Comparison of ENCODE assay signal across 21 cellular contexts in genomic region chr1:214289574-214290272, GRCh38. TPM values are rescaled to one million over a fixed set of nuclear protein-coding genes. Genes with fewer than 3 reads are reported as not detected.
A peak's percentile ranks its signal among the peaks of the same experiment; 100 is the strongest.
DNase-seq lines count a peak whose midpoint lies in the region; ATAC-seq and TF ChIP-seq lines count a peak whose summit lies in the region.
"Had no signal": no experiment of that assay in that cellular context is flagged by ENCODE, and none has a peak within 500 bp of the region (broad histone marks: within the 10 kb centered on the region; RNA-seq: fewer than 3 reads in every experiment).

No MANE protein-coding gene starts in this region.

- H2AFZ ChIP-seq in Loucy (ENCODE audit: low read length) (no peak overlapping the region), hepatocyte (no peak overlapping the region)

- peaks cover 13% of the 10 kb centered on the region for H3K4me1 Mint-ChIP-seq in progenitor cell of endocrine pancreas (ENCODE audit: low read depth)

- H3K4me3 ChIP-seq in Loucy (ENCODE audit: low read length, poor library complexity, severe bottlenecking) (peak overlapping the region; percentile 46), hepatocyte (no peak overlapping the region)
- H3K4me3 ChIP-seq: prostate gland, SJCRH30, tibial artery had no signal

- H3K79me2 ChIP-seq in Loucy (ENCODE audit: insufficient read depth, low read length) (peaks cover 97% of the 10 kb centered on the region), hepatocyte (peaks cover 61% of the 10 kb centered on the region)

- H3K27me3 ChIP-seq in Loucy (ENCODE audit: insufficient read depth, low read length, poor library complexity, severe bottlenecking) = no peaks in the 10 kb centered on the region
- H3K27me3 ChIP-seq in hepatocyte = no peaks in the 10 kb centered on the region
- H3K27me3 ChIP-seq: SJCRH30, tibial artery had no signal

- ATAC-seq in HG02840 (IDR thresholded peaks at IDR 0.05; ENCODE audit: low FRiP score, unreplicated experiment) = no peak
- ATAC-seq: natural killer cell had no signal

- H3K9ac ChIP-seq in Loucy (ENCODE audit: low read depth, low read length, poor library complexity, severe bottlenecking) = peak overlapping the region; percentile 70

- TF ChIP-seq CTCF in Loucy (conservative IDR thresholded peaks at IDR 0.05; ENCODE audit: low read length) = no peak
- TF ChIP-seq CTCF in hepatocyte (IDR thresholded peaks at IDR 0.05; ENCODE audit: poor library complexity) = no peak
- TF ChIP-seq CTCF in progenitor cell of endocrine pancreas (IDR thresholded peaks at IDR 0.05; ENCODE audit: unreplicated experiment) = no peak

- H3K27ac Mint-ChIP-seq in progenitor cell of endocrine pancreas = peak overlapping the region; percentile 23
- H3K27ac Mint-ChIP-seq: activated CD4-positive, alpha-beta T cell treated with anti-CD3 and anti-CD28 coated beads, Interleukin-2, amount 10 ng/mL, durations not matched to agents 24 days and 14 days; natural killer cell had no signal

- H3K4me2 ChIP-seq in Loucy (ENCODE audit: low read depth, low read length, poor library complexity, severe bottlenecking) = peak overlapping the region; percentile 98
- peak overlapping the region; percentile 18 for H3K4me2 ChIP-seq in hepatocyte

- H3F3A ChIP-seq in Loucy (ENCODE audit: low read depth) = peaks cover 4% of the 10 kb centered on the region; the same call in 1 of the 2 replicates

- H3K27me3 Mint-ChIP-seq in progenitor cell of endocrine pancreas = no peaks in the 10 kb centered on the region
- H3K27me3 Mint-ChIP-seq: activated CD4-positive, alpha-beta T cell treated with anti-CD3 and anti-CD28 coated beads, Interleukin-2, amount 10 ng/mL, durations not matched to agents 24 days and 14 days had no signal

- no peak overlapping the region for H3K27ac ChIP-seq in hepatocyte
- H3K27ac ChIP-seq: C4-2B, prostate gland, SJCRH30, tibial artery had no signal

- H4K20me1 ChIP-seq in Loucy (ENCODE audit: insufficient read depth, low read length, poor library complexity, severe bottlenecking) = peaks cover under 1% of the 10 kb centered on the region
- no peaks in the 10 kb centered on the region for H4K20me1 ChIP-seq in hepatocyte (ENCODE audit: insufficient read depth, poor library complexity, severe bottlenecking)

- peaks cover 4% of the 10 kb centered on the region for H3K36me3 Mint-ChIP-seq in progenitor cell of endocrine pancreas (ENCODE audit: insufficient read depth)
- H3K36me3 Mint-ChIP-seq: natural killer cell had no signal

- H3K9me3 ChIP-seq in Loucy (ENCODE audit: insufficient read depth, low read depth, low read length) (no peaks in the 10 kb centered on the region), hepatocyte (ENCODE audit: low read depth) (no peaks in the 10 kb centered on the region)
- H3K9me3 ChIP-seq: prostate gland, SJCRH30, tibial artery had no signal

- H3K9me2 ChIP-seq in Loucy (replicated peaks; ENCODE audit: low read depth, low read length) (no peaks in the 10 kb centered on the region), hepatocyte (replicated peaks; ENCODE audit: insufficient read depth) (no peaks in the 10 kb centered on the region)

- H3K36me3 ChIP-seq in Loucy (ENCODE audit: insufficient read depth, low read length) (peaks cover 4% of the 10 kb centered on the region; the same call in 1 of the 2 replicates), hepatocyte (replicated peaks; ENCODE audit: insufficient read depth, low read depth) (no peaks in the 10 kb centered on the region)
- H3K36me3 ChIP-seq: prostate gland, tibial artery had no signal

- 52% methylated on average over 7 of the region's 7 CpGs for WGBS in hepatocyte (ENCODE audit: low lambda C conversion rate, missing lambda C conversion rate)

- no peak overlapping the region for H3K4me3 Mint-ChIP-seq in progenitor cell of endocrine pancreas (ENCODE audit: low read depth)
- H3K4me3 Mint-ChIP-seq: activated CD4-positive, alpha-beta T cell treated with anti-CD3 and anti-CD28 coated beads, Interleukin-2, amount 10 ng/mL, durations not matched to agents 24 days and 14 days had no signal

- H3K9me3 Mint-ChIP-seq in progenitor cell of endocrine pancreas (ENCODE audit: low read depth) = no peaks in the 10 kb centered on the region
- H3K9me3 Mint-ChIP-seq: activated CD4-positive, alpha-beta T cell treated with anti-CD3 and anti-CD28 coated beads, Interleukin-2, amount 10 ng/mL, durations not matched to agents 24 days and 14 days; natural killer cell had no signal

- H3K4me1 ChIP-seq in Loucy (ENCODE audit: insufficient read depth, low read length, poor library complexity, severe bottlenecking) (peaks cover 78% of the 10 kb centered on the region), hepatocyte (ENCODE audit: insufficient read depth) (peaks cover 14% of the 10 kb centered on the region)
- H3K4me1 ChIP-seq: prostate gland, SJCRH30, tibial artery had no signal

- DNase-seq in NCI-H2107 treated with DMSO at 0.1 percent for 48 hours (lab: John Stamatoyannopoulos, UW; ENCODE audit: unreplicated experiment) = peak; percentile 65
- DNase-seq in NCI-H2107 (lab: John Stamatoyannopoulos, UW) = no peak
- no peak for DNase-seq in hepatocyte (ENCODE audit: low spot score)
- DNase-seq in progenitor cell of endocrine pancreas (ENCODE audit: low spot score, unreplicated experiment) = no peak
- no peak for DNase-seq in HPDE6-E6E7 (ENCODE audit: extremely low spot score)
- no peak for DNase-seq in H4 (ENCODE audit: low spot score)
- DNase-seq: 8988T; activated CD4-positive, alpha-beta T cell treated with anti-CD3 and anti-CD28 coated beads, Interleukin-2, amount 10 ng/mL, durations not matched to agents 24 days and 14 days; activated CD8-positive, alpha-beta memory T cell treated with anti-CD3 and anti-CD28 coated beads, Interleukin-2, amount 50 U/mL, for 48 hours; aorta; DMS 273 treated with DMSO at 0.1 percent for 48 hours; foreskin melanocyte; natural killer cell; NCI-H524 treated with DMSO at 0.1 percent for 48 hours; SJCRH30; T-helper 9 cell; tibial artery had no signal

RNA-seq across cellular contexts. Expression of gene SMYD2, which starts 8.8 kb away (rescaled TPM):
- total RNA-seq in hepatocyte = 32.7 and 39.8 TPM in 2 replicates
- 34.4 and 36.2 TPM in 2 replicates for polyA plus RNA-seq in hepatocyte
- total RNA-seq in progenitor cell of endocrine pancreas = 46.8 and 47.8 TPM in 2 replicates
- total RNA-seq in H4 (2014; rRNA removed; shearing (Covaris generic)) = 71.8 and 73.4 TPM in 2 replicates
